Comparison of ENCODE assay signal across 15 cellular contexts in the genomic region with DNA sequence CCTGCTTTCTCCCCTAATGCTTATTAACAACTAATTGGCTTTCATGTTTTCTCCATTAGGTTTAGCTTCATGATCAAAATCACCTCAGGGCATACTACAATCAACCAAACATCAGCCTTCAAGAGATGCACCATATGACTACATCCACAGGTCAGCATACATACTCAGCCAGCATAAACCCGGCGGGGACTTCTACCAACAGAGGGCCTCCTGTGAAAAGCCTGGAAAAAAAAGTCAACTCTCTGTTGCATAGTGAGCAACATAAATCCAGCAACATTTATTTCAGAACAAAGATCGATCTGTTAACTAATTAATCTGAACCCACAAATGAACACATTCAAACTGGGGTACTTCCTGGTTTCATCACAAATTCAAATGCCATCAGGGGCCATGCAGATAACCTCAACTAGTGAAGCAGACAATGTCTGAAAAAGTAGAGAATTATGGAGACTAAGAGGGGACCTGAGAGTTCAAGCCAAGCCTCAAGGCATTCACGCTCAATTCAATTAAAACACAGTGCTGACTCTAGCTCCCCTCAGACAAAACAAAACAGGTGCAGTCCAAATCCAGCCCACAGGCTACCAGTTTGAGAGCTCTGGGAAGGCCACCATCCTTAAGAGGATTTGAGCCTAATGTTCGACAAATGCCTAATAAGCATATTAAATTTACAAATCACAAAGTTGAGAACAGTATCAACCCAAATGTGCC.
DNase-seq lines count a peak whose midpoint lies in the region; TF ChIP-seq lines count a peak whose summit lies in the region.
"Had no signal": no experiment of that assay in that cellular context is flagged by ENCODE, and none has a peak within 500 bp of the region (broad histone marks: within the 10 kb centered on the region; RNA-seq: fewer than 3 reads in every experiment).

No MANE protein-coding gene starts in this region.

- TF ChIP-seq EP300 in stomach (IDR thresholded peaks at IDR 0.05), result no peak

- H3K9me3 ChIP-seq in left ventricle myocardium inferior (replicated peaks) (peaks cover 13% of the 10 kb centered on the region), stomach (peaks cover 0 to 4% (median 0%) of the 10 kb centered on the region in 4 donors)

- peaks cover 36% of the 10 kb centered on the region for H3K4me1 ChIP-seq in left ventricle myocardium inferior
- H3K4me1 ChIP-seq in stomach, result peaks cover 1 to 42% (median 16%) of the 10 kb centered on the region in 4 donors
- H3K4me1 ChIP-seq: ascending aorta had no signal

- H3K27me3 ChIP-seq in left ventricle myocardium inferior (ENCODE audit: low read depth) (no peaks in the 10 kb centered on the region), kidney epithelial cell (ENCODE audit: control insufficient read depth, insufficient read depth, low read length) (no peaks in the 10 kb centered on the region), stomach (no peaks in the 10 kb centered on the region)
- H3K27me3 ChIP-seq: ascending aorta had no signal

- DNase-seq in left ventricle myocardium inferior, result no peak
- DNase-seq in cardiac septum (ENCODE audit: low spot score), result no peak
- DNase-seq in kidney epithelial cell (ENCODE audit: low read depth), result no peak
- no peak for DNase-seq in stomach
- no peak for DNase-seq in H4 (ENCODE audit: low spot score)
- DNase-seq in NCI-H2196 treated with DMSO at 0.1 percent for 48 hours (lab: John Stamatoyannopoulos, UW; ENCODE audit: unreplicated experiment), result no peak
- DNase-seq in NCI-H2029 (lab: John Stamatoyannopoulos, UW), result no peak
- DNase-seq: activated CD4-positive, alpha-beta T cell treated with anti-CD3 and anti-CD28 coated beads for 4 hours; NCI-H2107; right cardiac atrium; stimulated activated naive CD8-positive, alpha-beta T cell treated with anti-CD3 and anti-CD28 coated beads, Interleukin-15, Interleukin-2, amounts not matched to agents 100 U/mL and 50 U/mL, for 24 hours; T-helper 1 cell had no signal

- TF ChIP-seq POLR2A in stomach (IDR thresholded peaks at IDR 0.05), result no peak

- H3K27ac ChIP-seq in left ventricle myocardium inferior (replicated peaks), result no peak overlapping the region
- H3K27ac ChIP-seq in VCaP, result no peak overlapping the region
- peak overlapping the region in 3 of 5 donors; percentile 24 to 77 (median 52) for H3K27ac ChIP-seq in stomach
- H3K27ac ChIP-seq: ascending aorta had no signal

- WGBS in stomach, 5 donors, result 45 to 64% (median 51%) methylated on average over 5 of the region's 5 CpGs

- no peaks in the 10 kb centered on the region for H3K36me3 ChIP-seq in left ventricle myocardium inferior
- no peaks in the 10 kb centered on the region for H3K36me3 ChIP-seq in kidney epithelial cell (ENCODE audit: control insufficient read depth, insufficient read depth, low read length)
- H3K36me3 ChIP-seq in stomach, result no peaks in the 10 kb centered on the region
- H3K36me3 ChIP-seq: ascending aorta had no signal

- no peak overlapping the region for H3K4me3 ChIP-seq in left ventricle myocardium inferior
- no peak overlapping the region for H3K4me3 ChIP-seq in kidney epithelial cell (ENCODE audit: low read depth, low read length)
- no peak overlapping the region for H3K4me3 ChIP-seq in stomach
- H3K4me3 ChIP-seq: ascending aorta, K562 had no signal

- TF ChIP-seq CTCF in left ventricle myocardium inferior (IDR thresholded peaks at IDR 0.05; ENCODE audit: borderline replicate concordance) (peak; percentile 43), VCaP (conservative IDR thresholded peaks at IDR 0.05) (peak; percentile 56), kidney epithelial cell (IDR thresholded peaks at IDR 0.05; ENCODE audit: insufficient read depth, low read length, poor library complexity, severe bottlenecking) (peak; percentile 25), stomach (IDR thresholded peaks at IDR 0.05) (no peak)

- intact Hi-C loops in left ventricle myocardium inferior (cut with micrococcal nuclease) (loop anchor here (10.0 kb wide), 1 partner anchor 129 kb away; no protein-coding TSS in a partner anchor), cardiac septum (cut with DNase I) (no loop called here), stomach (cut with DNase I; ENCODE audit: low total_unique reads) (no loop called here)

Comparison
In these comparisons a context has a peak if more than half of its experiments do, and no peak if none do; other contexts are left out.
1. H3K27ac ChIP-seq: peak in stomach (3 of 5); none in left ventricle myocardium inferior (single experiment) and VCaP (single experiment).
2. CTCF ChIP-seq: peak in left ventricle myocardium inferior (single experiment), VCaP (single experiment) and kidney epithelial cell (single experiment); none in stomach (0 of 7).